ENCODE assay signal across 8 cellular contexts in the genomic region with DNA sequence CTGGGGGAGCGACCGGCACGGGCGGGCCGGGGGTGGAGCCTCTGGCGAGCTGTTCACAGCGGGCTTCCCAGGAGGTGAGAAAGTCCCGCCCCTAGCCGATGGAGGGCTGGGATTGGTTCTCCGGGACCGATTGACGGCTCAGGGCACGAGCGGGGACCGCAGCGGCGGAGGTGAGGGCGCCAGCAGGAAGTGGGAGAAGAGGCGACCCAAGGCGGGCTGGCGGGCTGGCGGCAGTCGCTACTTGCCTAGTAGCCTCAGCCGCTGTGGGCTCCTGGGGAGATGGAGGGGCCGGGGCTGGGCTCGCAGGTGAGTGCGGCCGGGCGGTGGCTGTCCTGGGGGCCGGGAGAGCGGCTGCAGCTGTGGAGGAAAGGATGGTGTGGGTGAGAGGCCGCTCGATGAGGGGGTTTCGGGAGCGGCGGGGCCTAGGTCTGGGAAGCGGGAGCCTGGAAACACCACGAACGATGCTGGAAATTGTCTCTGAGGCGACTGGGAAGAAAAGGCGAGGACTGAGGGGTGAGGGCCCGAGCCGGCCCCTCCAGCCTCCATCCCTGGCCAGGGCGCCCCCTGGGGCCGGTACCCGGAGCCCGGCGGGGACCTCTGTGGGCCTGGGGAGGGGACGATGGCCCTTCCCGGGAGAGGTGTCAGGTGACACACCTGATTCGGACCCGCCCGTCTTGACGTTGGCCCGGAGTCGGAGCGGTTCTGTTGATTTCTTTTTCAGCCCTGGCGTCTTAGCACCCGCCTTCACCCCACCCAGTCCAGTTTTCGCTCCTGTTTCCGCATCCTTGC. TPM values are rescaled to one million over a fixed set of nuclear protein-coding genes. Genes with fewer than 3 reads are reported as not detected.
DNase-seq lines count a peak whose midpoint lies in the region; TF ChIP-seq lines count a peak whose summit lies in the region.

A gene with protein sequence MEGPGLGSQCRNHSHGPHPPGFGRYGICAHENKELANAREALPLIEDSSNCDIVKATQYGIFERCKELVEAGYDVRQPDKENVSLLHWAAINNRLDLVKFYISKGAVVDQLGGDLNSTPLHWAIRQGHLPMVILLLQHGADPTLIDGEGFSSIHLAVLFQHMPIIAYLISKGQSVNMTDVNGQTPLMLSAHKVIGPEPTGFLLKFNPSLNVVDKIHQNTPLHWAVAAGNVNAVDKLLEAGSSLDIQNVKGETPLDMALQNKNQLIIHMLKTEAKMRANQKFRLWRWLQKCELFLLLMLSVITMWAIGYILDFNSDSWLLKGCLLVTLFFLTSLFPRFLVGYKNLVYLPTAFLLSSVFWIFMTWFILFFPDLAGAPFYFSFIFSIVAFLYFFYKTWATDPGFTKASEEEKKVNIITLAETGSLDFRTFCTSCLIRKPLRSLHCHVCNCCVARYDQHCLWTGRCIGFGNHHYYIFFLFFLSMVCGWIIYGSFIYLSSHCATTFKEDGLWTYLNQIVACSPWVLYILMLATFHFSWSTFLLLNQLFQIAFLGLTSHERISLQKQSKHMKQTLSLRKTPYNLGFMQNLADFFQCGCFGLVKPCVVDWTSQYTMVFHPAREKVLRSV (plus strand): TSS at position 198 of the 789 bp plus-strand sequence. CDS start 82 bp downstream, at position 280.

- H3K4me1 Mint-ChIP-seq in neural progenitor cell, result peaks cover 16% of the 10 kb centered on the region

- peak within 1 kb of the TSS; percentile 42 for H3K9ac ChIP-seq in neural progenitor cell
- H3K9ac ChIP-seq in stomach smooth muscle (ENCODE audit: low read length in 2 of 2), result peak within 1 kb of the TSS; percentile 22 to 55

- peak within 1 kb of the TSS; percentile 80 for H3K4me2 ChIP-seq in neural progenitor cell

- H3K4me1 ChIP-seq in neural progenitor cell, result peaks cover 6% of the 10 kb centered on the region
- no peaks in the 10 kb centered on the region for H3K4me1 ChIP-seq in stomach smooth muscle (ENCODE audit: control insufficient read depth, insufficient read depth, low read length)

- H3K9me3 Mint-ChIP-seq in neural progenitor cell, result no peaks in the 10 kb centered on the region

- H3K79me2 ChIP-seq in neural progenitor cell (ENCODE audit: low read depth), result peaks cover 35% of the 10 kb centered on the region

- H3K27me3 ChIP-seq in MG63, result no peaks in the 10 kb centered on the region
- H3K27me3 ChIP-seq in neural progenitor cell, result peaks cover 4% of the 10 kb centered on the region
- peaks cover 8 to 15% of the 10 kb centered on the region in 2 donors for H3K27me3 ChIP-seq in stomach smooth muscle (ENCODE audit: control insufficient read depth in 1 of 2, insufficient read depth in 2 of 2, low read length in 2 of 2)

- TF ChIP-seq CTCF in foreskin fibroblast (IDR thresholded peaks at IDR 0.05; ENCODE audit: low read depth, low read length) (peak; percentile 37), neural progenitor cell (IDR thresholded peaks at IDR 0.05) (peak; percentile 47)

- H3K4me3 ChIP-seq in MG63 (peak within 1 kb of the TSS; percentile 78), foreskin fibroblast (ENCODE audit: low read depth in 1 of 2, low read length in 2 of 2) (peak within 1 kb of the TSS; percentile 66 to 95), neural progenitor cell (peak within 1 kb of the TSS; percentile 68), stomach smooth muscle (ENCODE audit: low read length in 2 of 2) (peak within 1 kb of the TSS; percentile 50 to 75)

- H3K9me3 ChIP-seq in MG63 (no peaks in the 10 kb centered on the region), neural progenitor cell (ENCODE audit: low read depth) (no peaks in the 10 kb centered on the region), stomach smooth muscle (ENCODE audit: control insufficient read depth in 2 of 2, low read length in 2 of 2) (no peaks in the 10 kb centered on the region)

- H3K27ac Mint-ChIP-seq in neural progenitor cell, result no peak within 1 kb of the TSS

- peak within 1 kb of the TSS; percentile 83 for H2AFZ ChIP-seq in neural progenitor cell (replicated peaks)

- H3F3A ChIP-seq in neural progenitor cell (ENCODE audit: low read depth), result peaks cover 9% of the 10 kb centered on the region

- peak within 1 kb of the TSS; percentile 94 for H3K4me3 Mint-ChIP-seq in neural progenitor cell

- H3K27ac ChIP-seq in neural progenitor cell, result no peak within 1 kb of the TSS
- H3K27ac ChIP-seq in stomach smooth muscle (ENCODE audit: low read length), result no peak within 1 kb of the TSS

- H4K20me1 ChIP-seq in neural progenitor cell (ENCODE audit: low read depth), result peaks cover 18% of the 10 kb centered on the region

- H3K27me3 Mint-ChIP-seq in neural progenitor cell (ENCODE audit: insufficient read depth, low read depth), result peaks cover 3% of the 10 kb centered on the region

- H3K36me3 ChIP-seq in MG63 (no peaks in the 10 kb centered on the region), neural progenitor cell (no peaks in the 10 kb centered on the region), stomach smooth muscle (ENCODE audit: control insufficient read depth in 2 of 2, insufficient read depth in 2 of 2, low read length in 2 of 2) (no peaks in the 10 kb centered on the region)

- peak; percentile 99 for DNase-seq in GM03348 (ENCODE audit: low spot score)
- peak; percentile 79 for DNase-seq in HCEC 1CT
- DNase-seq in MG63, result peak; percentile 91
- DNase-seq in SHP77 (lab: John Stamatoyannopoulos, UW), result peak; percentile 74 to 75
- peak; percentile 94 for DNase-seq in activated effector memory CD4-positive, alpha-beta T cell treated with Interleukin-2 at 50 U/mL for 16 hours
- peak; percentile 84 to 95 for DNase-seq in foreskin fibroblast
- peak; percentile 94 for DNase-seq in neural progenitor cell (ENCODE audit: low spot score)

- H3K36me3 Mint-ChIP-seq in neural progenitor cell, result peaks cover 7% of the 10 kb centered on the region

RNA-seq across cellular contexts. Expression of the gene that starts here (rescaled TPM):
- total RNA-seq in MG63 (2014; rRNA removed; shearing (Covaris generic); ENCODE audit: low replicate concordance), result 6.4 and 14.7 TPM in 2 replicates
- 27.0 and 43.4 TPM in 2 replicates for total RNA-seq in neural progenitor cell (ENCODE audit: low replicate concordance)
